1 cellular context compared by ENCODE assay signal in genomic region chr17:63996430-63997182, GRCh38.
TF ChIP-seq lines count a peak whose summit lies in the region.

No MANE protein-coding gene starts in this region.

TF ChIP-seq in HepG2, 621 proteins besides CTCF, POLR2A, EP300 and RAD21:
- TF ChIP-seq SMYD3 (CRISPR knock-in tag; IDR thresholded peaks at IDR 0.05) = no peak
- no peak for TF ChIP-seq LRRFIP1 (CRISPR knock-in tag; conservative IDR thresholded peaks at IDR 0.05)
- TF ChIP-seq XBP1 (CRISPR knock-in tag; IDR thresholded peaks at IDR 0.05) = no peak
- no peak for TF ChIP-seq ZNF547 (CRISPR knock-in tag; IDR thresholded peaks at IDR 0.05)
- no peak for TF ChIP-seq SALL1 (CRISPR knock-in tag; IDR thresholded peaks at IDR 0.05)
- no peak for TF ChIP-seq ZNF629 (CRISPR knock-in tag; conservative IDR thresholded peaks at IDR 0.05)
- no peak for TF ChIP-seq TRAFD1 (CRISPR knock-in tag; IDR thresholded peaks at IDR 0.05; ENCODE audit: borderline replicate concordance)
- no peak for TF ChIP-seq KDM5B (CRISPR knock-in tag; IDR thresholded peaks at IDR 0.05; ENCODE audit: borderline replicate concordance)
- TF ChIP-seq ZNF746 (CRISPR knock-in tag; IDR thresholded peaks at IDR 0.05) = no peak
- no peak for TF ChIP-seq PHF5A (CRISPR knock-in tag; IDR thresholded peaks at IDR 0.05; ENCODE audit: low read depth, unreplicated experiment)
- no peak for TF ChIP-seq KLF9 (CRISPR knock-in tag; IDR thresholded peaks at IDR 0.05; ENCODE audit: low read depth)
- no peak for TF ChIP-seq NFE2 (CRISPR knock-in tag; IDR thresholded peaks at IDR 0.05)
- no peak for TF ChIP-seq FOXA1 (IDR thresholded peaks at IDR 0.05)
- TF ChIP-seq FOXA1 (CRISPR knock-in tag; IDR thresholded peaks at IDR 0.05) = no peak
- TF ChIP-seq ZNF704 (CRISPR knock-in tag; IDR thresholded peaks at IDR 0.05; ENCODE audit: borderline replicate concordance) = no peak
- TF ChIP-seq STAT5B (CRISPR knock-in tag; IDR thresholded peaks at IDR 0.05) = no peak
- TF ChIP-seq MBNL3 (CRISPR knock-in tag; conservative IDR thresholded peaks at IDR 0.05) = no peak
- TF ChIP-seq ARID3A (IDR thresholded peaks at IDR 0.05; ENCODE audit: low read depth, low read length) = no peak
